23 cellular contexts compared by ENCODE assay signal in genomic region chr6:90192857-90193256, GRCh38.
DNase-seq lines count a peak whose midpoint lies in the region; ATAC-seq and TF ChIP-seq lines count a peak whose summit lies in the region.
"Had no signal": no experiment of that assay in that cellular context is flagged by ENCODE, and none has a peak within 500 bp of the region (broad histone marks: within the 10 kb centered on the region; RNA-seq: fewer than 3 reads in every experiment).

No MANE protein-coding gene starts in this region.

- H3K27ac ChIP-seq in neural cell (ENCODE audit: low read length), result peak overlapping the region; percentile 98
- H3K27ac ChIP-seq: C4-2B, KMS-11, left ventricle myocardium inferior, sigmoid colon, suprapubic skin, uterus had no signal

- H3K36me3 ChIP-seq in neural cell (ENCODE audit: insufficient read depth, low read length), result peaks cover 9% of the 10 kb centered on the region
- H3K36me3 ChIP-seq: left ventricle myocardium inferior, sigmoid colon, suprapubic skin, uterus had no signal

- H3K27ac Mint-ChIP-seq in activated T-cell treated with anti-CD3 and anti-CD28 coated beads, Interleukin-2, amount 50 U/mL, for 72 hours, result peak overlapping the region; percentile 72
- no peak overlapping the region for H3K27ac Mint-ChIP-seq in activated T-helper 1 cell treated with anti-CD3 and anti-CD28 coated beads, Interleukin-12 subunit alpha, Interleukin-12 subunit beta, Interleukin-2, Interleukin-4 antibody, amounts not matched to agents 30 ng/mL and 10 ng/mL and 1 ng/mL, durations not matched to agents 14 hours and 24 hours and 36 hours

- H3K36me3 Mint-ChIP-seq in activated T-cell treated with anti-CD3 and anti-CD28 coated beads, Interleukin-2, amount 50 U/mL, for 72 hours (ENCODE audit: insufficient read depth in 2 of 2), result peaks cover 11 to 29% of the 10 kb centered on the region in 2 donors
- peaks cover 28% of the 10 kb centered on the region for H3K36me3 Mint-ChIP-seq in activated T-helper 1 cell treated with anti-CD3 and anti-CD28 coated beads, Interleukin-12 subunit alpha, Interleukin-12 subunit beta, Interleukin-2, Interleukin-4 antibody, amounts not matched to agents 30 ng/mL and 10 ng/mL and 1 ng/mL, durations not matched to agents 14 hours and 24 hours and 36 hours (ENCODE audit: low read depth)

- H3K9me2 ChIP-seq in neural cell (ENCODE audit: insufficient read depth, low read length), result no peaks in the 10 kb centered on the region

- H3K27me3 ChIP-seq in neural cell (ENCODE audit: insufficient read depth, low read depth, low read length), result no peaks in the 10 kb centered on the region
- H3K27me3 ChIP-seq: sigmoid colon, suprapubic skin, uterus had no signal

- intact Hi-C loops in activated T-helper 1 cell treated with anti-CD3 and anti-CD28 coated beads, Interleukin-12 subunit alpha, Interleukin-12 subunit beta, Interleukin-2, Interleukin-4 antibody, amounts not matched to agents 30 ng/mL and 10 ng/mL and 1 ng/mL, durations not matched to agents 14 hours and 24 hours and 36 hours (cut with micrococcal nuclease), result loop anchor here (1.0 to 5.0 kb wide), 3 partner anchors 25 to 284 kb away; no protein-coding TSS in a partner anchor
- intact Hi-C loops in lower leg skin (cut with DNase I; ENCODE audit: low total_unique reads), result no loop called here

- H3K4me2 ChIP-seq in neural cell (ENCODE audit: low read length), result no peak overlapping the region
- H3K4me2 ChIP-seq: KMS-11 had no signal

- peaks cover 0 to 4% of the 10 kb centered on the region in 2 donors for H3K9me3 Mint-ChIP-seq in activated T-cell treated with anti-CD3 and anti-CD28 coated beads, Interleukin-2, amount 50 U/mL, for 72 hours
- no peaks in the 10 kb centered on the region for H3K9me3 Mint-ChIP-seq in activated T-helper 1 cell treated with anti-CD3 and anti-CD28 coated beads, Interleukin-12 subunit alpha, Interleukin-12 subunit beta, Interleukin-2, Interleukin-4 antibody, amounts not matched to agents 30 ng/mL and 10 ng/mL and 1 ng/mL, durations not matched to agents 14 hours and 24 hours and 36 hours
- H3K9me3 Mint-ChIP-seq: neural crest cell had no signal

- H3K9ac ChIP-seq in neural cell (ENCODE audit: low read length), result no peak overlapping the region
- H3K9ac ChIP-seq: KMS-11 had no signal

- peak overlapping the region; percentile 68 to 72 for H3K4me3 Mint-ChIP-seq in activated T-cell treated with anti-CD3 and anti-CD28 coated beads, Interleukin-2, amount 50 U/mL, for 72 hours
- H3K4me3 Mint-ChIP-seq in activated T-helper 1 cell treated with anti-CD3 and anti-CD28 coated beads, Interleukin-12 subunit alpha, Interleukin-12 subunit beta, Interleukin-2, Interleukin-4 antibody, amounts not matched to agents 30 ng/mL and 10 ng/mL and 1 ng/mL, durations not matched to agents 14 hours and 24 hours and 36 hours, result peak overlapping the region; percentile 1
- H3K4me3 Mint-ChIP-seq: neural crest cell had no signal

- no peaks in the 10 kb centered on the region for H4K20me1 ChIP-seq in neural cell (ENCODE audit: insufficient read depth)

- no peak for TF ChIP-seq EP300 in neural cell (conservative IDR thresholded peaks at IDR 0.05; ENCODE audit: poor library complexity, severe bottlenecking)

- DNase-seq in activated T-cell treated with anti-CD3 and anti-CD28 coated beads, Interleukin-2, amount 50 U/mL, for 72 hours, result no peak
- no peak for DNase-seq in activated T-cell treated with anti-CD3 and anti-CD28 coated beads for 4 hours
- DNase-seq in NCI-H187 (lab: John Stamatoyannopoulos, UW), result peak; percentile 26 to 27
- no peak for DNase-seq in activated T-helper 1 cell treated with anti-CD3 and anti-CD28 coated beads, Interleukin-12 subunit alpha, Interleukin-12 subunit beta, Interleukin-2, Interleukin-4 antibody, amounts not matched to agents 30 ng/mL and 10 ng/mL and 1 ng/mL, durations not matched to agents 14 hours and 24 hours and 36 hours (ENCODE audit: low spot score)
- DNase-seq in A172 (ENCODE audit: low spot score), result no peak
- no peak for DNase-seq in lower leg skin (ENCODE audit: low spot score in 2 of 2)
- no peak for DNase-seq in effector CD4-positive, alpha-beta T cell
- DNase-seq: activated CD4-positive, alpha-beta T cell treated with anti-CD3 and anti-CD28 coated beads, Interleukin-2, amount 50 U/mL, for 4 hours; foreskin fibroblast; H7; left ventricle myocardium inferior; NCI-H146; NCI-H226; OCI-M1; sigmoid colon; uterus had no signal

- peaks cover 91% of the 10 kb centered on the region for H3K4me1 Mint-ChIP-seq in activated T-cell treated with anti-CD3 and anti-CD28 coated beads, Interleukin-2, amount 50 U/mL, for 72 hours (ENCODE audit: low read depth)
- peaks cover 57% of the 10 kb centered on the region for H3K4me1 Mint-ChIP-seq in activated T-helper 1 cell treated with anti-CD3 and anti-CD28 coated beads, Interleukin-12 subunit alpha, Interleukin-12 subunit beta, Interleukin-2, Interleukin-4 antibody, amounts not matched to agents 30 ng/mL and 10 ng/mL and 1 ng/mL, durations not matched to agents 14 hours and 24 hours and 36 hours (ENCODE audit: low read depth)

- H2AFZ ChIP-seq in neural cell (ENCODE audit: low read depth, low read length), result no peak overlapping the region

- no peaks in the 10 kb centered on the region for H3K9me3 ChIP-seq in neural cell (ENCODE audit: low read length)
- H3K9me3 ChIP-seq: left ventricle myocardium inferior, sigmoid colon, suprapubic skin, uterus had no signal

- 95 to 96% methylated on average over 3 of the region's 3 CpGs for WGBS in lower leg skin, 2 donors

- H3F3A ChIP-seq in neural cell (ENCODE audit: insufficient read depth, low read length, poor library complexity, severe bottlenecking), result peaks cover 7% of the 10 kb centered on the region

- H3K4me3 ChIP-seq in neural cell (ENCODE audit: low read length) (no peak overlapping the region), lower leg skin (ENCODE audit: low read depth, poor library complexity, severe bottlenecking) (no peak overlapping the region)
- H3K4me3 ChIP-seq: left ventricle myocardium inferior, sigmoid colon, suprapubic skin, uterus had no signal

- no peak for ATAC-seq in activated T-cell treated with anti-CD3 and anti-CD28 coated beads, Interleukin-2, amount 50 U/mL, for 72 hours (replicated peaks in 1 of 2)
- ATAC-seq: Right ventricle myocardium inferior had no signal

- no peak for TF ChIP-seq RAD21 in neural cell (conservative IDR thresholded peaks at IDR 0.05)

- no peak for TF ChIP-seq CTCF in neural cell (IDR thresholded peaks at IDR 0.05; ENCODE audit: poor library complexity, severe bottlenecking)
- TF ChIP-seq CTCF in lower leg skin (IDR thresholded peaks at IDR 0.05), result no peak

- no peaks in the 10 kb centered on the region for H3K27me3 Mint-ChIP-seq in activated T-cell treated with anti-CD3 and anti-CD28 coated beads, Interleukin-2, amount 50 U/mL, for 72 hours (ENCODE audit: low read depth)
- peaks cover 2% of the 10 kb centered on the region for H3K27me3 Mint-ChIP-seq in activated T-helper 1 cell treated with anti-CD3 and anti-CD28 coated beads, Interleukin-12 subunit alpha, Interleukin-12 subunit beta, Interleukin-2, Interleukin-4 antibody, amounts not matched to agents 30 ng/mL and 10 ng/mL and 1 ng/mL, durations not matched to agents 14 hours and 24 hours and 36 hours (ENCODE audit: insufficient read depth)
- H3K27me3 Mint-ChIP-seq: brain had no signal

- H3K79me2 ChIP-seq in neural cell (replicated peaks; ENCODE audit: insufficient read depth, low read length), result peaks cover 62% of the 10 kb centered on the region

- TF ChIP-seq POLR2A in lower leg skin (IDR thresholded peaks at IDR 0.05), result no peak

TF ChIP-seq in neural cell, 6 proteins besides CTCF, POLR2A, EP300 and RAD21:
- TF ChIP-seq SMC3 (conservative IDR thresholded peaks at IDR 0.05; ENCODE audit: poor library complexity) (no peak), EZH2 (IDR thresholded peaks at IDR 0.05; ENCODE audit: borderline replicate concordance, insufficient read depth, low read length, poor library complexity, severe bottlenecking) (no peak), POLR2AphosphoS5 (IDR thresholded peaks at IDR 0.05) (no peak), MXI1 (conservative IDR thresholded peaks at IDR 0.05; ENCODE audit: poor library complexity, severe bottlenecking) (no peak), TAF1 (IDR thresholded peaks at IDR 0.05; ENCODE audit: low read depth) (no peak), REST (IDR thresholded peaks at IDR 0.05; ENCODE audit: borderline replicate concordance) (no peak)

Comparison
In these comparisons a context has a peak if more than half of its experiments do, and no peak if none do; other contexts are left out.
1. DNase-seq: peak in NCI-H187 (2 of 2); none in activated T-cell treated with anti-CD3 and anti-CD28 coated beads, Interleukin-2, amount 50 U/mL, for 72 hours (0 of 2), activated T-cell treated with anti-CD3 and anti-CD28 coated beads for 4 hours (single experiment), activated T-helper 1 cell treated with anti-CD3 and anti-CD28 coated beads, Interleukin-12 subunit alpha, Interleukin-12 subunit beta, Interleukin-2, Interleukin-4 antibody, amounts not matched to agents 30 ng/mL and 10 ng/mL and 1 ng/mL, durations not matched to agents 14 hours and 24 hours and 36 hours (single experiment), A172 (single experiment), lower leg skin (0 of 2) and effector CD4-positive, alpha-beta T cell (single experiment).